Comparison of ENCODE assay signal across 1 cellular context in the genomic region with DNA sequence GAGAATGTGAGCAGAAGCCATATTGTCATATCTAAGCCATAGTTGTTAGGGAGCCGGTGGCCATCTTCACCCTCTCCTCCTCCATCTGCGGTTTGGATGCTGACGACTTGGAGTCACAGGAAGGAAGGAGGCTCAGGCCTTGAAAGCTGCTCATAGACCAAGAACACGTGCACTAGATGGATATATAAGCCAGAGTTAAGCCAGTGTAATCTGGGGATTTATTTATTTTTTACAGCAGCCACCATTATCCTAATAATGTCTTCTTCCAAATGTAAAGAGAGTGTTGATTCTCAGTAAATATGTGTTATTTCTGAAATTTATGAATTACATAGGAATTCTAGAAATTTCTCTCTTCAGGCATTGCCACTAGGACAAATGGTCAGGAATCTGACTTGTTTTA.
TF ChIP-seq lines count a peak whose summit lies in the region.

No MANE protein-coding gene starts in this region.

TF ChIP-seq in K562, 482 proteins besides CTCF, POLR2A, EP300 and RAD21 (continued from another document):
- 0 out of 2 replicates have a peak, but pooled peaks have one; percentile 26 for TF ChIP-seq GABPA (tag; conservative IDR thresholded peaks at IDR 0.05; ENCODE audit: low read depth)
